1 cellular context compared by ENCODE assay signal in genomic region chr12:20487519-20487918, GRCh38.
TF ChIP-seq lines count a peak whose summit lies in the region.

No MANE protein-coding gene starts in this region.

TF ChIP-seq in SK-N-SH treated with all-trans-retinoic acid at 6 μM for 48 hours, 23 proteins besides CTCF, POLR2A, EP300 and RAD21 (continued from another document):
- TF ChIP-seq TSHZ2 (CRISPR knock-in tag; IDR thresholded peaks at IDR 0.05) (no peak), PPARA (CRISPR knock-in tag; IDR thresholded peaks at IDR 0.05; ENCODE audit: borderline replicate concordance) (no peak), TCF4 (CRISPR knock-in tag; IDR thresholded peaks at IDR 0.05; ENCODE audit: borderline replicate concordance) (no peak), BACH2 (CRISPR knock-in tag; IDR thresholded peaks at IDR 0.05; ENCODE audit: borderline replicate concordance) (no peak), POU6F1 (CRISPR knock-in tag; IDR thresholded peaks at IDR 0.05; ENCODE audit: borderline replicate concordance, low read depth) (no peak), ZFP30 (CRISPR knock-in tag; IDR thresholded peaks at IDR 0.05) (no peak), ZNF70 (CRISPR knock-in tag; IDR thresholded peaks at IDR 0.05) (no peak)
